Comparison of ENCODE assay signal across 8 cellular contexts in genomic region chr6:34425132-34425497, GRCh38. TPM values are rescaled to one million over a fixed set of nuclear protein-coding genes. Genes with fewer than 3 reads are reported as not detected.
DNase-seq lines count a peak whose midpoint lies in the region; ATAC-seq, FAIRE-seq and TF ChIP-seq lines count a peak whose summit lies in the region.

No MANE protein-coding gene starts in this region.

- H3K27ac Mint-ChIP-seq in activated CD8-positive, alpha-beta memory T cell treated with anti-CD3 and anti-CD28 coated beads, Interleukin-2, amount 10 ng/mL, durations not matched to agents 7 days and 5 days = peak overlapping the region; percentile 98
- peak overlapping the region; percentile 100 for H3K27ac Mint-ChIP-seq in activated naive CD4-positive, alpha-beta T cell treated with anti-CD3 and anti-CD28 coated beads, Interleukin-2, amount 50 U/mL, for 24 hours

- peaks cover 3% of the 10 kb centered on the region for H4K20me1 ChIP-seq in keratinocyte (ENCODE audit: control insufficient read depth, extremely low read depth, insufficient read depth, low read length)

- no peaks in the 10 kb centered on the region for H3K9me3 Mint-ChIP-seq in activated CD8-positive, alpha-beta memory T cell treated with anti-CD3 and anti-CD28 coated beads, Interleukin-2, amount 10 ng/mL, durations not matched to agents 7 days and 5 days (ENCODE audit: low read depth)
- no peaks in the 10 kb centered on the region for H3K9me3 Mint-ChIP-seq in activated naive CD4-positive, alpha-beta T cell treated with anti-CD3 and anti-CD28 coated beads, Interleukin-2, amount 50 U/mL, for 24 hours

- dilution Hi-C loops in keratinocyte (cut with MboI; ENCODE audit: extremely low pct_ligation_motif_present, low sequenced_read_pairs) = no loop called here

- peaks cover 10% of the 10 kb centered on the region for H3K4me1 ChIP-seq in keratinocyte (ENCODE audit: control insufficient read depth, extremely low read depth, insufficient read depth, low read length)

- CTCF ChIA-PET in activated CD8-positive, alpha-beta memory T cell treated with anti-CD3 and anti-CD28 coated beads, Interleukin-2, amount 10 ng/mL, durations not matched to agents 7 days and 5 days (lab: Charles Lee) = interaction anchor here (0.6 to 7.3 kb wide), 6 partner anchors 10 to 1108 kb away, joined by 3 to 35 read pairs (median 4); partner anchors contain the start of genes NUDT3 and SMIM29

- peak overlapping the region; percentile 67 to 98 (median 94) for H3K4me3 ChIP-seq in keratinocyte (ENCODE audit: control insufficient read depth in 2 of 3, extremely low read depth in 1 of 3, insufficient read depth in 2 of 3, low read depth in 1 of 3, low read length in 3 of 3)

- H3K4me2 ChIP-seq in keratinocyte (ENCODE audit: control insufficient read depth, extremely low read depth, insufficient read depth, low read depth, low read length) = peak overlapping the region; percentile 75

- H2AFZ ChIP-seq in keratinocyte (ENCODE audit: control insufficient read depth, low read length) = no peak overlapping the region

- no peak for FAIRE-seq in keratinocyte (lab: Jason Lieb, UNC)

- DNase-seq in activated CD8-positive, alpha-beta memory T cell treated with anti-CD3 and anti-CD28 coated beads, Interleukin-2, amount 10 ng/mL, durations not matched to agents 7 days and 5 days = peak; percentile 41
- no peak for DNase-seq in activated CD8-positive, alpha-beta memory T cell treated with anti-CD3 and anti-CD28 coated beads for 24 hours
- DNase-seq in keratinocyte (ENCODE audit: low read depth, low spot score) (no peak), DMS79 treated with DMSO at 0.1 percent for 48 hours (lab: John Stamatoyannopoulos, UW) (no peak), DMS 273 (lab: John Stamatoyannopoulos, UW; ENCODE audit: unreplicated experiment) (no peak)
- DNase-seq in stimulated activated CD4-positive, alpha-beta T cell treated with anti-CD3 and anti-CD28 coated beads, Interleukin-1b, Interleukin-23, amount 100 ng/mL, for 48 hours = no peak

- peaks cover 21 to 40% of the 10 kb centered on the region in 2 experiments for H3K36me3 ChIP-seq in keratinocyte (ENCODE audit: control insufficient read depth in 2 of 2, extremely low read depth in 1 of 2, insufficient read depth in 2 of 2, low read length in 2 of 2)

- peak overlapping the region; percentile 95 for H3K4me3 Mint-ChIP-seq in activated CD8-positive, alpha-beta memory T cell treated with anti-CD3 and anti-CD28 coated beads, Interleukin-2, amount 10 ng/mL, durations not matched to agents 7 days and 5 days
- H3K4me3 Mint-ChIP-seq in activated naive CD4-positive, alpha-beta T cell treated with anti-CD3 and anti-CD28 coated beads, Interleukin-2, amount 50 U/mL, for 24 hours = peak overlapping the region; percentile 98

- no peak for TF ChIP-seq CTCF in keratinocyte (optimal IDR thresholded peaks at IDR 0.05 in 1 of 3, IDR thresholded peaks at IDR 0.05 in 1 of 3, conservative IDR thresholded peaks at IDR 0.05 in 1 of 3; ENCODE audit: extremely low read depth in 1 of 3, insufficient read depth in 2 of 3, low read length in 3 of 3)

- peaks cover 37% of the 10 kb centered on the region for H3K4me1 Mint-ChIP-seq in activated CD8-positive, alpha-beta memory T cell treated with anti-CD3 and anti-CD28 coated beads, Interleukin-2, amount 10 ng/mL, durations not matched to agents 7 days and 5 days
- peaks cover 37% of the 10 kb centered on the region for H3K4me1 Mint-ChIP-seq in activated naive CD4-positive, alpha-beta T cell treated with anti-CD3 and anti-CD28 coated beads, Interleukin-2, amount 50 U/mL, for 24 hours

- peaks cover 42% of the 10 kb centered on the region for H3K36me3 Mint-ChIP-seq in activated CD8-positive, alpha-beta memory T cell treated with anti-CD3 and anti-CD28 coated beads, Interleukin-2, amount 10 ng/mL, durations not matched to agents 7 days and 5 days
- peaks cover 24% of the 10 kb centered on the region for H3K36me3 Mint-ChIP-seq in activated naive CD4-positive, alpha-beta T cell treated with anti-CD3 and anti-CD28 coated beads, Interleukin-2, amount 50 U/mL, for 24 hours

- ATAC-seq in activated CD8-positive, alpha-beta memory T cell treated with anti-CD3 and anti-CD28 coated beads, Interleukin-2, amount 10 ng/mL, durations not matched to agents 7 days and 5 days = peak; percentile 10

- peak overlapping the region; percentile 100 for H3K9ac ChIP-seq in keratinocyte (ENCODE audit: control insufficient read depth, extremely low read depth, insufficient read depth, low read length)

- no peaks in the 10 kb centered on the region for H3K9me1 ChIP-seq in keratinocyte (ENCODE audit: control insufficient read depth, extremely low read depth, insufficient read depth, low read length)

- H3K27me3 ChIP-seq in keratinocyte (ENCODE audit: control insufficient read depth, extremely low read depth, insufficient read depth, low read length) = no peaks in the 10 kb centered on the region

- no peaks in the 10 kb centered on the region for H3K9me3 ChIP-seq in keratinocyte (ENCODE audit: control insufficient read depth, low read depth, low read length)

- H3K79me2 ChIP-seq in keratinocyte (ENCODE audit: control insufficient read depth, insufficient read depth, low read length) = peaks cover 52% of the 10 kb centered on the region

- peak overlapping the region; percentile 96 for H3K27ac ChIP-seq in keratinocyte (ENCODE audit: control insufficient read depth, insufficient read depth, low read length)
- H3K27ac ChIP-seq in temporal lobe (ENCODE audit: low read depth, low read length) = peak overlapping the region; percentile 58

- peaks cover 7% of the 10 kb centered on the region for H3K27me3 Mint-ChIP-seq in activated CD8-positive, alpha-beta memory T cell treated with anti-CD3 and anti-CD28 coated beads, Interleukin-2, amount 10 ng/mL, durations not matched to agents 7 days and 5 days
- no peaks in the 10 kb centered on the region for H3K27me3 Mint-ChIP-seq in activated naive CD4-positive, alpha-beta T cell treated with anti-CD3 and anti-CD28 coated beads, Interleukin-2, amount 50 U/mL, for 24 hours

RNA-seq across cellular contexts. Expression of gene RPS10, which starts 0.8 kb away (rescaled TPM):
- total RNA-seq in activated CD8-positive, alpha-beta memory T cell treated with anti-CD3 and anti-CD28 coated beads, Interleukin-2, amount 10 ng/mL, durations not matched to agents 7 days and 5 days = 1,000 to 10,000 TPM; 1,124 to 1,323 TPM
- 2,818 to 3,877 TPM (median 3,767 TPM) in 3 replicates for polyA plus RNA-seq in keratinocyte
- polyA plus RNA-seq in keratinocyte (2011; ENCODE audit: low read depth) = 257 TPM
- 4,155 and 5,101 TPM in 2 replicates for polyA plus RNA-seq in keratinocyte (2011; cell fraction: cytosol; rRNA removed)
- polyA plus RNA-seq in keratinocyte (2011; cell fraction: nucleus; rRNA removed) = 1,247 and 1,439 TPM in 2 replicates
- 2,602 and 3,258 TPM in 2 replicates for polyA plus RNA-seq in keratinocyte (2012; ENCODE audit: low replicate concordance)
- polyA minus RNA-seq in keratinocyte = 1,516 to 2,301 TPM (median 2,149 TPM) in 3 replicates
- 1,259 TPM for polyA minus RNA-seq in keratinocyte (2011; cell fraction: cytosol; rRNA and poly(A)+ RNA removed)
- polyA minus RNA-seq in keratinocyte (2011; cell fraction: nucleus; rRNA and poly(A)+ RNA removed) = 176 and 189 TPM in 2 replicates
- 674 TPM for total RNA-seq in temporal lobe

RNA-seq across cellular contexts. Expression of gene NUDT3, which starts 32.6 kb away (rescaled TPM):
- total RNA-seq in activated CD8-positive, alpha-beta memory T cell treated with anti-CD3 and anti-CD28 coated beads, Interleukin-2, amount 10 ng/mL, durations not matched to agents 7 days and 5 days = 10 to 100 TPM in 1 of 2 experiments, 1 to 10 TPM in 1; 8.6 to 13.4 TPM
- 11.5 to 20.6 TPM (median 16.5 TPM) in 3 replicates for polyA plus RNA-seq in keratinocyte
- polyA plus RNA-seq in keratinocyte (2011; ENCODE audit: low read depth) = 2.0 TPM
- polyA plus RNA-seq in keratinocyte (2011; cell fraction: cytosol; rRNA removed) = 12.9 and 16.8 TPM in 2 replicates
- 15.1 and 15.3 TPM in 2 replicates for polyA plus RNA-seq in keratinocyte (2011; cell fraction: nucleus; rRNA removed)
- 2.4 and 8.8 TPM in 2 replicates for polyA plus RNA-seq in keratinocyte (2012; ENCODE audit: low replicate concordance)
- polyA minus RNA-seq in keratinocyte = 12.7 to 30.6 TPM (median 21.0 TPM) in 3 replicates
- 24.2 TPM for polyA minus RNA-seq in keratinocyte (2011; cell fraction: cytosol; rRNA and poly(A)+ RNA removed)
- 10.1 and 21.6 TPM in 2 replicates for polyA minus RNA-seq in keratinocyte (2011; cell fraction: nucleus; rRNA and poly(A)+ RNA removed)
- total RNA-seq in temporal lobe = 131 TPM

RNA-seq across cellular contexts. Expression of gene PACSIN1, which starts 40.8 kb away (rescaled TPM):
- total RNA-seq in activated CD8-positive, alpha-beta memory T cell treated with anti-CD3 and anti-CD28 coated beads, Interleukin-2, amount 10 ng/mL, durations not matched to agents 7 days and 5 days = 1 to 10 TPM in 1 of 2 experiments, under 1 TPM in 1; 0.59 to 2.2 TPM
- polyA plus RNA-seq in keratinocyte = not detected in 3 replicates
- polyA plus RNA-seq in keratinocyte (2011; ENCODE audit: low read depth) = not detected
- not detected in 2 replicates for polyA plus RNA-seq in keratinocyte (2011; cell fraction: cytosol; rRNA removed)
- not detected in 2 replicates for polyA plus RNA-seq in keratinocyte (2011; cell fraction: nucleus; rRNA removed)
- 0.03 TPM in 1 of 2 replicates, not detected in the other for polyA plus RNA-seq in keratinocyte (2012; ENCODE audit: low replicate concordance)
- polyA minus RNA-seq in keratinocyte = not detected in 3 replicates
- polyA minus RNA-seq in keratinocyte (2011; cell fraction: cytosol; rRNA and poly(A)+ RNA removed) = not detected
- not detected in 2 replicates for polyA minus RNA-seq in keratinocyte (2011; cell fraction: nucleus; rRNA and poly(A)+ RNA removed)
- 2.7 TPM for total RNA-seq in temporal lobe
